ENCODE assay signal across 33 cellular contexts in the genomic region with DNA sequence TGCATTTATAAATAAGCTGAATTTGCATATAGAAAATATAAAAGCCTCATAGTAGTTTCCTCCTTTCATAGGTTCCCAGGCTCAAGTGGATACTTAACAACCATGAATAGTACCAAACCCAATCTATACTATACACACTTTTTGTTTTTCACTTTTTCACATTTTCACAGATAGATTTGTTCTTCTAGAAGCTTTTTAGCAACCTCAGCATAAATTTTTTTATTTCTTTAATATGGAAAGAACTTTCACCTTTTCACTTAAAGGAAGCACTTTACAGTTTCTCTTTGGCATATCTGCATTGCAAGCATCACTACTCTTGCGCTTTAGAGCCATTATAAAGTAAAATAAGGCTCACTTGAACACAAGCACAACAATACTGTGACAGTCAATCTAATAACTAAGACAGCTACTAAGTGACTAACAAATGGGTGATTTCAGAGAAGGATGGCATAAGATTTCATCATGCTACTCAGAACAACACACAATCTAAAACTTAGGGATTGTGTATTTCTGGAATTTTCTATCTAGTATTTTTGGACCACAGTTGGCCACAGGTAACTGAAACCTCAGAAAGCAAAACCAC.
"Had no signal": no experiment of that assay in that cellular context is flagged by ENCODE, and none has a peak within 500 bp of the region (broad histone marks: within the 10 kb centered on the region; RNA-seq: fewer than 3 reads in every experiment).

No MANE protein-coding gene starts in this region.

- FAIRE-seq: bronchial epithelial cell had no signal

- H3K4me3 Mint-ChIP-seq: activated CD4-positive, alpha-beta memory T cell treated with anti-CD3 and anti-CD28 coated beads for 36 hours; activated CD4-positive, alpha-beta T cell treated with anti-CD3 and anti-CD28 coated beads for 36 hours; activated CD4-positive, alpha-beta T cell treated with anti-CD3 and anti-CD28 coated beads, Interleukin-2, amount 10 ng/mL, durations not matched to agents 24 days and 14 days; activated CD8-positive, alpha-beta memory T cell treated with anti-CD3 and anti-CD28 coated beads, Interleukin-2, amount 10 ng/mL, durations not matched to agents 7 days and 5 days; activated CD8-positive, alpha-beta T cell treated with anti-CD3 and anti-CD28 coated beads, Interleukin-2, amount 10 ng/mL, durations not matched to agents 7 days and 5 days; activated naive CD4-positive, alpha-beta T cell treated with anti-CD3 and anti-CD28 coated beads for 36 hours; activated naive CD4-positive, alpha-beta T cell treated with anti-CD3 and anti-CD28 coated beads, Interleukin-2, amount 50 U/mL, for 24 hours; activated naive CD8-positive, alpha-beta T cell treated with anti-CD3 and anti-CD28 coated beads for 36 hours; activated naive CD8-positive, alpha-beta T cell treated with anti-CD3 and anti-CD28 coated beads, Interleukin-2, amount 50 U/mL, for 24 hours; activated T-helper 1 cell treated with anti-CD3 and anti-CD28 coated beads, Interleukin-12 subunit alpha, Interleukin-12 subunit beta, Interleukin-2, Interleukin-4 antibody, amounts not matched to agents 30 ng/mL and 10 ng/mL and 1 ng/mL, durations not matched to agents 14 hours and 24 hours and 36 hours; central memory CD8-positive, alpha-beta T cell; dendritic cell treated with granulocyte-macrophage colony-stimulating factor and Interleukin-4, amounts not matched to agents 40 ng/mL and 50 ng/mL, for 4 days; endodermal cell; T-helper 2 cell treated with Interferon-gamma antibody and Interleukin-4, amounts not matched to agents 5 μg/mL and 100 μg/mL, for 36 hours had no signal

- H3K4me3 ChIP-seq: adrenal gland, ascending aorta, coronary artery, dorsolateral prefrontal cortex had no signal

- H3K36me3 Mint-ChIP-seq: activated CD4-positive, alpha-beta memory T cell treated with anti-CD3 and anti-CD28 coated beads for 36 hours; activated CD8-positive, alpha-beta memory T cell treated with anti-CD3 and anti-CD28 coated beads, Interleukin-2, amount 10 ng/mL, durations not matched to agents 7 days and 5 days; activated naive CD4-positive, alpha-beta T cell treated with anti-CD3 and anti-CD28 coated beads, Interleukin-2, amount 50 U/mL, for 24 hours; activated naive CD8-positive, alpha-beta T cell treated with anti-CD3 and anti-CD28 coated beads for 36 hours had no signal

- H3K27ac ChIP-seq: adrenal gland, ascending aorta, brain microvascular endothelial cell, coronary artery, dorsolateral prefrontal cortex had no signal

- H3K27me3 Mint-ChIP-seq: activated CD4-positive, alpha-beta memory T cell treated with anti-CD3 and anti-CD28 coated beads for 36 hours; activated CD4-positive, alpha-beta T cell treated with anti-CD3 and anti-CD28 coated beads, Interleukin-2, amount 10 ng/mL, durations not matched to agents 24 days and 14 days; central memory CD8-positive, alpha-beta T cell; dendritic cell treated with granulocyte-macrophage colony-stimulating factor and Interleukin-4, amounts not matched to agents 40 ng/mL and 50 ng/mL, for 4 days had no signal

- DNase-seq: activated CD4-positive, alpha-beta memory T cell treated with anti-CD3 and anti-CD28 coated beads for 36 hours; activated CD4-positive, alpha-beta T cell treated with anti-CD3 and anti-CD28 coated beads for 36 hours; activated CD4-positive, alpha-beta T cell treated with anti-CD3 and anti-CD28 coated beads, Interleukin-2, amount 10 ng/mL, durations not matched to agents 24 days and 14 days; activated CD4-positive, CD25-positive, alpha-beta regulatory T cell; activated CD4-positive, CD25-positive, alpha-beta regulatory T cell treated with anti-CD3 and anti-CD28 coated beads, Interleukin-2, amount 50 U/mL, for 72 hours; activated CD8-positive, alpha-beta memory T cell treated with anti-CD3 and anti-CD28 coated beads, Interleukin-2, amount 10 ng/mL, durations not matched to agents 7 days and 5 days; activated CD8-positive, alpha-beta memory T cell treated with anti-CD3 and anti-CD28 coated beads, Interleukin-2, amount 50 U/mL, for 4 hours; activated CD8-positive, alpha-beta T cell treated with anti-CD3 and anti-CD28 coated beads, Interleukin-2, amount 10 ng/mL, durations not matched to agents 7 days and 5 days; activated effector memory CD4-positive, alpha-beta T cell treated with anti-CD3 and anti-CD28 coated beads, Interleukin-2, amount 50 U/mL, for 16 hours; activated naive CD4-positive, alpha-beta T cell treated with anti-CD3 and anti-CD28 coated beads for 36 hours; activated naive CD8-positive, alpha-beta T cell treated with anti-CD3 and anti-CD28 coated beads for 36 hours; activated naive CD8-positive, alpha-beta T cell treated with anti-CD3 and anti-CD28 coated beads, Interleukin-2, amount 50 U/mL, for 24 hours; activated T-cell treated with anti-CD3 and anti-CD28 coated beads, Interleukin-2, amount 50 U/mL, for 1 hour; activated T-cell treated with anti-CD3 and anti-CD28 coated beads, Interleukin-2, amount 50 U/mL, for 48 hours; adrenal gland; brain microvascular endothelial cell; dorsolateral prefrontal cortex; effector memory CD4-positive, alpha-beta T cell; endodermal cell; foreskin fibroblast; head of caudate nucleus; hippocampal formation; T1000 had no signal

- H3K4me1 Mint-ChIP-seq: activated CD4-positive, alpha-beta T cell treated with anti-CD3 and anti-CD28 coated beads for 36 hours; activated CD4-positive, alpha-beta T cell treated with anti-CD3 and anti-CD28 coated beads, Interleukin-2, amount 10 ng/mL, durations not matched to agents 24 days and 14 days; activated naive CD4-positive, alpha-beta T cell treated with anti-CD3 and anti-CD28 coated beads, Interleukin-2, amount 50 U/mL, for 24 hours; activated naive CD8-positive, alpha-beta T cell treated with anti-CD3 and anti-CD28 coated beads for 36 hours; activated naive CD8-positive, alpha-beta T cell treated with anti-CD3 and anti-CD28 coated beads, Interleukin-2, amount 50 U/mL, for 24 hours; central memory CD8-positive, alpha-beta T cell; endodermal cell had no signal

- ATAC-seq: activated CD4-positive, alpha-beta T cell treated with anti-CD3 and anti-CD28 coated beads for 36 hours; activated CD8-positive, alpha-beta memory T cell treated with anti-CD3 and anti-CD28 coated beads, Interleukin-2, amount 10 ng/mL, durations not matched to agents 7 days and 5 days; activated CD8-positive, alpha-beta T cell treated with anti-CD3 and anti-CD28 coated beads, Interleukin-2, amount 10 ng/mL, durations not matched to agents 7 days and 5 days; activated naive CD8-positive, alpha-beta T cell treated with anti-CD3 and anti-CD28 coated beads, Interleukin-2, amount 50 U/mL, for 24 hours; esophagus mucosa had no signal

- H3K27me3 ChIP-seq: adrenal gland, ascending aorta, brain microvascular endothelial cell, dorsolateral prefrontal cortex had no signal

- H3K4me1 ChIP-seq: adrenal gland, ascending aorta had no signal

- H3K9me3 ChIP-seq: adrenal gland, ascending aorta had no signal

- H3K9me3 Mint-ChIP-seq: activated CD4-positive, alpha-beta memory T cell treated with anti-CD3 and anti-CD28 coated beads for 36 hours; activated CD4-positive, alpha-beta T cell treated with anti-CD3 and anti-CD28 coated beads, Interleukin-2, amount 10 ng/mL, durations not matched to agents 24 days and 14 days; activated naive CD4-positive, alpha-beta T cell treated with anti-CD3 and anti-CD28 coated beads for 36 hours; activated naive CD4-positive, alpha-beta T cell treated with anti-CD3 and anti-CD28 coated beads, Interleukin-2, amount 50 U/mL, for 24 hours; activated naive CD8-positive, alpha-beta T cell treated with anti-CD3 and anti-CD28 coated beads for 36 hours; activated naive CD8-positive, alpha-beta T cell treated with anti-CD3 and anti-CD28 coated beads, Interleukin-2, amount 50 U/mL, for 24 hours; activated T-helper 1 cell treated with anti-CD3 and anti-CD28 coated beads, Interleukin-12 subunit alpha, Interleukin-12 subunit beta, Interleukin-2, Interleukin-4 antibody, amounts not matched to agents 30 ng/mL and 10 ng/mL and 1 ng/mL, durations not matched to agents 14 hours and 24 hours and 36 hours; activated T-helper 2 cell treated with anti-CD3 and anti-CD28 coated beads, Interferon-gamma antibody, Interleukin-2, Interleukin-4, amounts not matched to agents 10 μg/mL and 5 μg/mL and 100 μg/mL, durations not matched to agents 14 hours and 24 hours and 36 hours; central memory CD8-positive, alpha-beta T cell; dendritic cell treated with granulocyte-macrophage colony-stimulating factor and Interleukin-4, amounts not matched to agents 40 ng/mL and 50 ng/mL, for 4 days; endodermal cell; T-helper 2 cell treated with Interferon-gamma antibody and Interleukin-4, amounts not matched to agents 5 μg/mL and 100 μg/mL, for 36 hours had no signal

- H3K36me3 ChIP-seq: adrenal gland, ascending aorta, brain microvascular endothelial cell had no signal

- H3K27ac Mint-ChIP-seq: activated CD4-positive, alpha-beta memory T cell treated with anti-CD3 and anti-CD28 coated beads for 36 hours; activated CD4-positive, alpha-beta T cell treated with anti-CD3 and anti-CD28 coated beads for 36 hours; activated CD4-positive, alpha-beta T cell treated with anti-CD3 and anti-CD28 coated beads, Interleukin-2, amount 10 ng/mL, durations not matched to agents 24 days and 14 days; activated CD8-positive, alpha-beta memory T cell treated with anti-CD3 and anti-CD28 coated beads, Interleukin-2, amount 10 ng/mL, durations not matched to agents 7 days and 5 days; activated CD8-positive, alpha-beta T cell treated with anti-CD3 and anti-CD28 coated beads, Interleukin-2, amount 10 ng/mL, durations not matched to agents 7 days and 5 days; activated naive CD4-positive, alpha-beta T cell treated with anti-CD3 and anti-CD28 coated beads for 36 hours; activated naive CD4-positive, alpha-beta T cell treated with anti-CD3 and anti-CD28 coated beads, Interleukin-2, amount 50 U/mL, for 24 hours; activated naive CD8-positive, alpha-beta T cell treated with anti-CD3 and anti-CD28 coated beads for 36 hours; activated naive CD8-positive, alpha-beta T cell treated with anti-CD3 and anti-CD28 coated beads, Interleukin-2, amount 50 U/mL, for 24 hours; activated T-helper 1 cell treated with anti-CD3 and anti-CD28 coated beads, Interleukin-12 subunit alpha, Interleukin-12 subunit beta, Interleukin-2, Interleukin-4 antibody, amounts not matched to agents 30 ng/mL and 10 ng/mL and 1 ng/mL, durations not matched to agents 14 hours and 24 hours and 36 hours; activated T-helper 2 cell treated with anti-CD3 and anti-CD28 coated beads, Interferon-gamma antibody, Interleukin-2, Interleukin-4, amounts not matched to agents 10 μg/mL and 5 μg/mL and 100 μg/mL, durations not matched to agents 14 hours and 24 hours and 36 hours; dendritic cell treated with granulocyte-macrophage colony-stimulating factor and Interleukin-4, amounts not matched to agents 40 ng/mL and 50 ng/mL, for 4 days; endodermal cell; T-helper 2 cell treated with Interferon-gamma antibody and Interleukin-4, amounts not matched to agents 5 μg/mL and 100 μg/mL, for 36 hours had no signal
